11 cellular contexts compared by ENCODE assay signal in the genomic region with DNA sequence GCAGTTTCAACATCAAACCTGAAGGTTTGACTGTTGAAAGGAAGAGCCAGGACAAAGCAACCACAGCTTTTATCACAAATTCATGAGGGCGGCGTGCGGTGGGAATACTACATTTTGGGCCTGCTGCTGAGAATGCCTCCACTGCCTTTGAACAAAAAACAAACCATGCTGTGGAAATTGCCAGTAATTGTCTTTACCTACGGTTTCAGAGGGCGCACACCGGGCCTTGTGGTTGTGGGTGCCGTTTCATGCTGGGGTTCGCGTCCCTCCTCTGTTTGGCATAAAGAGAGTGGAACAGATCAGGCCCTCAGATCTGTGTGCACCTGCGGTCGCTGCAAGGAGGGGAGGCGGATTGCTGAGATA. TPM values are rescaled to one million over a fixed set of nuclear protein-coding genes. Genes with fewer than 3 reads are reported as not detected.
DNase-seq lines count a peak whose midpoint lies in the region; ATAC-seq lines count a peak whose summit lies in the region.
"Had no signal": no experiment of that assay in that cellular context is flagged by ENCODE, and none has a peak within 500 bp of the region (broad histone marks: within the 10 kb centered on the region; RNA-seq: fewer than 3 reads in every experiment).

No MANE protein-coding gene starts in this region.

- POLR2A ChIA-PET in T-cell (lab: Charles Lee) = interaction anchor here in 1 of 2 donors (1.0 kb wide), 1 partner anchor 16 kb away, joined by 5 read pairs; no protein-coding TSS in a partner anchor

- peaks cover 85 to 93% (median 91%) of the 10 kb centered on the region in 3 donors for H3K4me1 Mint-ChIP-seq in T-cell

- CTCF ChIA-PET in T-cell (lab: Charles Lee) = interaction anchor here (0.5 to 0.7 kb wide), 4 partner anchors 13 to 90 kb away, joined by 3 to 8 read pairs (median 4); no protein-coding TSS in a partner anchor

- peak; percentile 74 to 82 (median 76) for ATAC-seq in T-cell (replicated peaks in 1 of 4)
- ATAC-seq: gastrocnemius medialis, left ventricle myocardium superior had no signal

- H3K27ac Mint-ChIP-seq in T-cell = peak overlapping the region; percentile 95 to 97

- peak overlapping the region; percentile 47 to 70 (median 55) for H3K4me3 Mint-ChIP-seq in T-cell

- no peaks in the 10 kb centered on the region for H3K36me3 Mint-ChIP-seq in T-cell

- no peaks in the 10 kb centered on the region for H3K9me3 Mint-ChIP-seq in T-cell

- no peaks in the 10 kb centered on the region for H3K27me3 Mint-ChIP-seq in T-cell

- DNase-seq in T-cell (peak; percentile 64 to 94 (median 80)), SKM-1 (lab: John Stamatoyannopoulos, UW; ENCODE audit: unreplicated experiment) (no peak), NCI-H2107 treated with DMSO at 0.1 percent for 48 hours (lab: John Stamatoyannopoulos, UW; ENCODE audit: unreplicated experiment) (no peak), SIG-M5 (lab: John Stamatoyannopoulos, UW) (no peak), nucleus accumbens (lab: John Stamatoyannopoulos, UW) (no peak)
- DNase-seq in activated CD8-positive, alpha-beta memory T cell treated with anti-CD3 and anti-CD28 coated beads, Interleukin-2, amount 50 U/mL, for 48 hours = peak; percentile 84
- peak; percentile 60 for DNase-seq in effector CD4-positive, alpha-beta T cell
- DNase-seq in stimulated activated CD8-positive, alpha-beta memory T cell treated with anti-CD3 and anti-CD28 coated beads, Interleukin-15, amount 100 ng/mL, for 48 hours (ENCODE audit: low read depth in 2 of 2) = peak; percentile 69 to 79
- DNase-seq: gastrocnemius medialis, left ventricle myocardium superior, SW 1271 had no signal

RNA-seq across cellular contexts. Expression of a gene that starts 27.6 kb away (rescaled TPM):
- 100 to 1,000 TPM; 503 to 749 (median 693) TPM for total RNA-seq in T-cell

Comparison
In these comparisons a context has a peak if more than half of its experiments do, and no peak if none do; other contexts are left out.
1. DNase-seq: peak in T-cell (34 of 34), activated CD8-positive, alpha-beta memory T cell treated with anti-CD3 and anti-CD28 coated beads, Interleukin-2, amount 50 U/mL, for 48 hours (single experiment), effector CD4-positive, alpha-beta T cell (single experiment) and stimulated activated CD8-positive, alpha-beta memory T cell treated with anti-CD3 and anti-CD28 coated beads, Interleukin-15, amount 100 ng/mL, for 48 hours (2 of 2); none in SKM-1 (single experiment), NCI-H2107 treated with DMSO at 0.1 percent for 48 hours (single experiment), SIG-M5 (single experiment) and nucleus accumbens (0 of 56).